In genomic region chr20:23348510-23348909, GRCh38 we compare ENCODE assay signal across 8 cellular contexts. TPM values are rescaled to one million over a fixed set of nuclear protein-coding genes. Genes with fewer than 3 reads are reported as not detected.
DNase-seq lines count a peak whose midpoint lies in the region; ATAC-seq and TF ChIP-seq lines count a peak whose summit lies in the region.
"Not testable (repeated sequence)": the region's sequence is repeated elsewhere in the genome, so short reads cannot be mapped to it uniquely, and the experiment has no call there.

No MANE protein-coding gene starts in this region.

- not testable (repeated sequence) for H3K4me3 ChIP-seq in BLaER1 treated with 17β-estradiol and CSF1 and Interleukin-3, amounts not matched to agents 10 nM and 100 nM; endodermal cell (ENCODE audit: low read length); lower lobe of right lung; stomach smooth muscle (ENCODE audit: low read length in 2 of 2)

- TF ChIP-seq CTCF in endodermal cell (conservative IDR thresholded peaks at IDR 0.05); lower lobe of right lung (IDR thresholded peaks at IDR 0.05); nephron progenitor cell (IDR thresholded peaks at IDR 0.05): not testable (repeated sequence)

- WGBS in endodermal cell (ENCODE audit: insufficient coverage in 1 of 2, insufficient read length in 1 of 2), 2 experiments = 84 to 91% methylated on average over 5 to 6 of the region's 6 CpGs

- intact Hi-C loops in activated CD4-positive, alpha-beta T cell treated with anti-CD3 and anti-CD28 coated beads, Interleukin-2, amount 10 ng/mL, durations not matched to agents 24 days and 14 days (cut with micrococcal nuclease); lower lobe of right lung (cut with DNase I): not testable (repeated sequence)

- H3K4me1 Mint-ChIP-seq in IgD-negative memory B cell (peaks cover 14 to 19% (median 17%) of the 10 kb centered on the region in 3 donors), endodermal cell (peaks cover 18% of the 10 kb centered on the region), nephron progenitor cell (peaks cover 62% of the 10 kb centered on the region)
- H3K4me1 Mint-ChIP-seq in activated CD4-positive, alpha-beta T cell treated with anti-CD3 and anti-CD28 coated beads, Interleukin-2, amount 10 ng/mL, durations not matched to agents 24 days and 14 days = peaks cover 27% of the 10 kb centered on the region
- peaks cover 16% of the 10 kb centered on the region for H3K4me1 Mint-ChIP-seq in activated naive CD4-positive, alpha-beta T cell treated with anti-CD3 and anti-CD28 coated beads, Interleukin-2, amount 50 U/mL, for 24 hours

- peak overlapping the region in 2 of 3 donors; percentile 64 to 99 for H3K27ac Mint-ChIP-seq in IgD-negative memory B cell
- peak overlapping the region; percentile 100 for H3K27ac Mint-ChIP-seq in activated CD4-positive, alpha-beta T cell treated with anti-CD3 and anti-CD28 coated beads, Interleukin-2, amount 10 ng/mL, durations not matched to agents 24 days and 14 days
- H3K27ac Mint-ChIP-seq in activated naive CD4-positive, alpha-beta T cell treated with anti-CD3 and anti-CD28 coated beads, Interleukin-2, amount 50 U/mL, for 24 hours = peak overlapping the region; percentile 72
- peak overlapping the region; percentile 27 for H3K27ac Mint-ChIP-seq in endodermal cell
- H3K27ac Mint-ChIP-seq in nephron progenitor cell = peak overlapping the region; percentile 72

- H3K9ac ChIP-seq in BLaER1 treated with 17β-estradiol and CSF1 and Interleukin-3, amounts not matched to agents 10 nM and 100 nM = peak overlapping the region in 4 of 11 experiments; percentile 95 to 99 (median 96); a peak in 7 of 22 replicates
- H3K9ac ChIP-seq in endodermal cell (ENCODE audit: extremely low read depth, low read length, poor library complexity, severe bottlenecking); stomach smooth muscle (ENCODE audit: low read length in 2 of 2): not testable (repeated sequence)

- peak overlapping the region in 2 of 11 experiments; percentile 97 to 98; a peak in 3 of 22 replicates for H3K27ac ChIP-seq in BLaER1 treated with 17β-estradiol and CSF1 and Interleukin-3, amounts not matched to agents 10 nM and 100 nM
- H3K27ac ChIP-seq in endodermal cell (ENCODE audit: low read depth, low read length) = not testable (repeated sequence)
- H3K27ac ChIP-seq in lower lobe of right lung = peak overlapping the region; percentile 97
- peak overlapping the region; percentile 99 for H3K27ac ChIP-seq in stomach smooth muscle (ENCODE audit: low read length)

- H3K4me2 ChIP-seq in BLaER1 treated with 17β-estradiol and CSF1 and Interleukin-3, amounts not matched to agents 10 nM and 100 nM = peak overlapping the region; percentile 80 to 97 (median 91); a peak in 17 of 22 replicates

- not testable (repeated sequence) for ATAC-seq in lower lobe of right lung

- H3K27me3 Mint-ChIP-seq in IgD-negative memory B cell; activated CD4-positive, alpha-beta T cell treated with anti-CD3 and anti-CD28 coated beads, Interleukin-2, amount 10 ng/mL, durations not matched to agents 24 days and 14 days; activated naive CD4-positive, alpha-beta T cell treated with anti-CD3 and anti-CD28 coated beads, Interleukin-2, amount 50 U/mL, for 24 hours; endodermal cell (ENCODE audit: insufficient read depth); nephron progenitor cell (ENCODE audit: low read depth, poor library complexity): not testable (repeated sequence)

- not testable (repeated sequence) for DNase-seq in activated CD4-positive, alpha-beta T cell treated with anti-CD3 and anti-CD28 coated beads, Interleukin-2, amount 10 ng/mL, durations not matched to agents 24 days and 14 days; endodermal cell; lower lobe of right lung; nephron progenitor cell

- H3K4me1 ChIP-seq in BLaER1 treated with 17β-estradiol and CSF1 and Interleukin-3, amounts not matched to agents 10 nM and 100 nM = peaks cover 19 to 45% (median 33%) of the 10 kb centered on the region in 10 experiments
- H3K4me1 ChIP-seq in endodermal cell (ENCODE audit: control insufficient read depth, insufficient read depth, low read length) = not testable (repeated sequence)
- H3K4me1 ChIP-seq in lower lobe of right lung (peaks cover 27% of the 10 kb centered on the region), stomach smooth muscle (ENCODE audit: control insufficient read depth, insufficient read depth, low read length) (peaks cover 22% of the 10 kb centered on the region)

- H4K20me1 ChIP-seq in BLaER1 treated with 17β-estradiol and CSF1 and Interleukin-3, amounts not matched to agents 10 nM and 100 nM = peaks cover 0 to 26% (median 23%) of the 10 kb centered on the region in 11 experiments; a peak in 18 of 22 replicates

- not testable (repeated sequence) for H3K36me3 Mint-ChIP-seq in IgD-negative memory B cell; activated naive CD4-positive, alpha-beta T cell treated with anti-CD3 and anti-CD28 coated beads, Interleukin-2, amount 50 U/mL, for 24 hours; endodermal cell (ENCODE audit: low read depth); nephron progenitor cell (ENCODE audit: low read depth)
- peaks cover 12% of the 10 kb centered on the region for H3K36me3 Mint-ChIP-seq in activated CD4-positive, alpha-beta T cell treated with anti-CD3 and anti-CD28 coated beads, Interleukin-2, amount 10 ng/mL, durations not matched to agents 24 days and 14 days (ENCODE audit: low read depth)

- not testable (repeated sequence) for H3K9me3 Mint-ChIP-seq in IgD-negative memory B cell; activated CD4-positive, alpha-beta T cell treated with anti-CD3 and anti-CD28 coated beads, Interleukin-2, amount 10 ng/mL, durations not matched to agents 24 days and 14 days; activated naive CD4-positive, alpha-beta T cell treated with anti-CD3 and anti-CD28 coated beads, Interleukin-2, amount 50 U/mL, for 24 hours; endodermal cell; nephron progenitor cell

- peak overlapping the region in 3 of 4 donors; percentile 18 to 95 (median 80) for H3K4me3 Mint-ChIP-seq in IgD-negative memory B cell
- H3K4me3 Mint-ChIP-seq in activated CD4-positive, alpha-beta T cell treated with anti-CD3 and anti-CD28 coated beads, Interleukin-2, amount 10 ng/mL, durations not matched to agents 24 days and 14 days = peak overlapping the region; percentile 32
- not testable (repeated sequence) for H3K4me3 Mint-ChIP-seq in activated naive CD4-positive, alpha-beta T cell treated with anti-CD3 and anti-CD28 coated beads, Interleukin-2, amount 50 U/mL, for 24 hours; endodermal cell
- H3K4me3 Mint-ChIP-seq in nephron progenitor cell = peak overlapping the region; percentile 44

- not testable (repeated sequence) for H3K9me3 ChIP-seq in BLaER1 treated with 17β-estradiol and CSF1 and Interleukin-3, amounts not matched to agents 10 nM and 100 nM (replicated peaks in 1 of 11); endodermal cell (ENCODE audit: control insufficient read depth, low read length); lower lobe of right lung; stomach smooth muscle (ENCODE audit: control insufficient read depth in 2 of 2, low read length in 2 of 2)

- peaks cover 0 to 18% (median 10%) of the 10 kb centered on the region in 11 experiments; a peak in 16 of 22 replicates for H3K36me3 ChIP-seq in BLaER1 treated with 17β-estradiol and CSF1 and Interleukin-3, amounts not matched to agents 10 nM and 100 nM
- H3K36me3 ChIP-seq in endodermal cell (ENCODE audit: control insufficient read depth, insufficient read depth, low read length); lower lobe of right lung; stomach smooth muscle (ENCODE audit: control insufficient read depth in 2 of 2, insufficient read depth in 2 of 2, low read length in 2 of 2): not testable (repeated sequence)

- not testable (repeated sequence) for H3K27me3 ChIP-seq in BLaER1 treated with 17β-estradiol and CSF1 and Interleukin-3, amounts not matched to agents 10 nM and 100 nM; endodermal cell (ENCODE audit: control insufficient read depth, insufficient read depth, low read length, poor library complexity, severe bottlenecking); lower lobe of right lung (ENCODE audit: low read depth); stomach smooth muscle (ENCODE audit: control insufficient read depth in 1 of 2, insufficient read depth in 2 of 2, low read length in 2 of 2)

RNA-seq across cellular contexts. Expression of gene NXT1, which starts 2.1 kb away (rescaled TPM):
- polyA plus RNA-seq in IgD-negative memory B cell = 62.1 TPM
- 57.0 and 59.9 TPM in 2 replicates for total RNA-seq in activated CD4-positive, alpha-beta T cell treated with anti-CD3 and anti-CD28 coated beads, Interleukin-2, amount 10 ng/mL, durations not matched to agents 24 days and 14 days
- 10 to 100 TPM; 16.8 to 19.5 TPM for total RNA-seq in endodermal cell
- 29.7 TPM for polyA plus RNA-seq in endodermal cell (2013, experiment 1 of 2)
- 29.4 TPM for polyA plus RNA-seq in endodermal cell (2013, experiment 2 of 2)
- 14.8 TPM for total RNA-seq in lower lobe of right lung

RNA-seq across cellular contexts. Expression of gene GZF1, which starts 13.5 kb away (rescaled TPM):
- 5.9 TPM for polyA plus RNA-seq in IgD-negative memory B cell
- 10.3 and 14.7 TPM in 2 replicates for total RNA-seq in activated CD4-positive, alpha-beta T cell treated with anti-CD3 and anti-CD28 coated beads, Interleukin-2, amount 10 ng/mL, durations not matched to agents 24 days and 14 days
- total RNA-seq in endodermal cell (10 to 100 TPM; 12.2 to 15.5 TPM), lower lobe of right lung (14.8 TPM)
- 13.5 TPM for polyA plus RNA-seq in endodermal cell (2013, experiment 1 of 2)
- polyA plus RNA-seq in endodermal cell (2013, experiment 2 of 2) = 10.4 TPM

Comparison
In these comparisons a context has a peak if more than half of its experiments do, and no peak if none do; other contexts are left out.
1. H3K27ac Mint-ChIP-seq: peak in every context shown above with its lines; median percentile 100 in activated CD4-positive, alpha-beta T cell treated with anti-CD3 and anti-CD28 coated beads, Interleukin-2, amount 10 ng/mL, durations not matched to agents 24 days and 14 days; 82 in IgD-negative memory B cell; 72 in activated naive CD4-positive, alpha-beta T cell treated with anti-CD3 and anti-CD28 coated beads, Interleukin-2, amount 50 U/mL, for 24 hours; 72 in nephron progenitor cell; 27 in endodermal cell.